Comparison of ENCODE assay signal across 8 cellular contexts in genomic region chr1:155061381-155062150, GRCh38. TPM values are rescaled to one million over a fixed set of nuclear protein-coding genes. Genes with fewer than 3 reads are reported as not detected.
A peak's percentile ranks its signal among the peaks of the same experiment; 100 is the strongest.
DNase-seq lines count a peak whose midpoint lies in the region; ATAC-seq lines count a peak whose summit lies in the region.

No MANE protein-coding gene starts in this region.

- no peaks in the 10 kb centered on the region for H3K9me3 Mint-ChIP-seq in activated CD8-positive, alpha-beta T cell treated with anti-CD3 and anti-CD28 coated beads, Interleukin-2, amount 10 ng/mL, durations not matched to agents 7 days and 5 days (ENCODE audit: insufficient read depth)

- no peak overlapping the region for H3K4ac ChIP-seq in mesendoderm (ENCODE audit: low read depth, low read length)

- no peak overlapping the region for H2BK15ac ChIP-seq in mesendoderm (replicated peaks; ENCODE audit: low read depth)

- no peak overlapping the region for H3K18ac ChIP-seq in mesendoderm (ENCODE audit: low read length)

- CTCF ChIA-PET in activated CD8-positive, alpha-beta T cell treated with anti-CD3 and anti-CD28 coated beads, Interleukin-2, amount 10 ng/mL, durations not matched to agents 7 days and 5 days (lab: Charles Lee): interaction anchor here (0.6 to 13.8 kb wide), 32 partner anchors 10 to 502 kb away, joined by 3 to 205 read pairs (median 4); partner anchors contain the start of genes ADAM15, CKS1B, EFNA3 and FLAD1

- no peak overlapping the region for H4K5ac ChIP-seq in mesendoderm (ENCODE audit: low read length)

- peaks cover 18% of the 10 kb centered on the region for H3K36me3 Mint-ChIP-seq in activated CD8-positive, alpha-beta T cell treated with anti-CD3 and anti-CD28 coated beads, Interleukin-2, amount 10 ng/mL, durations not matched to agents 7 days and 5 days (ENCODE audit: low read depth)

- peaks cover 11% of the 10 kb centered on the region for H3K4me1 ChIP-seq in HUES64 (ENCODE audit: insufficient read depth, low read length)
- H3K4me1 ChIP-seq in mesendoderm (ENCODE audit: control insufficient read depth, low read depth, low read length): peaks cover 2% of the 10 kb centered on the region

- H3K56ac ChIP-seq in mesendoderm (ENCODE audit: low read length): peak overlapping the region; percentile 42

- H3K23ac ChIP-seq in mesendoderm (ENCODE audit: low read length): no peak overlapping the region

- peak overlapping the region; percentile 82 for H3K4me3 ChIP-seq in HUES64 (ENCODE audit: low read length)
- no peak overlapping the region for H3K4me3 ChIP-seq in mesendoderm (ENCODE audit: low read length)

- H3K27ac ChIP-seq in HUES64 (ENCODE audit: low read depth, low read length) (no peak overlapping the region), mesendoderm (ENCODE audit: low read depth, low read length) (no peak overlapping the region)

- H2BK5ac ChIP-seq in mesendoderm (ENCODE audit: low read length): no peak overlapping the region

- no peaks in the 10 kb centered on the region for H3K27me3 Mint-ChIP-seq in activated CD8-positive, alpha-beta T cell treated with anti-CD3 and anti-CD28 coated beads, Interleukin-2, amount 10 ng/mL, durations not matched to agents 7 days and 5 days (ENCODE audit: low read depth)

- no peak overlapping the region for H4K8ac ChIP-seq in mesendoderm (ENCODE audit: low read depth, low read length)

- H2AK5ac ChIP-seq in mesendoderm (ENCODE audit: low read length): no peak overlapping the region

- ATAC-seq in activated CD8-positive, alpha-beta T cell treated with anti-CD3 and anti-CD28 coated beads, Interleukin-2, amount 10 ng/mL, durations not matched to agents 7 days and 5 days: peak; percentile 65

- peaks cover 5% of the 10 kb centered on the region for H3K79me1 ChIP-seq in mesendoderm (ENCODE audit: low read length)

- H3K4me2 ChIP-seq in mesendoderm (ENCODE audit: low read length): peak overlapping the region; percentile 25

- H2BK120ac ChIP-seq in mesendoderm (ENCODE audit: low read depth, low read length): no peak overlapping the region

- H3K36me3 ChIP-seq in HUES64 (ENCODE audit: insufficient read depth, low read length) (peaks cover 5% of the 10 kb centered on the region), mesendoderm (ENCODE audit: control insufficient read depth, insufficient read depth, low read length) (no peaks in the 10 kb centered on the region)

- H3K4me1 Mint-ChIP-seq in activated CD8-positive, alpha-beta T cell treated with anti-CD3 and anti-CD28 coated beads, Interleukin-2, amount 10 ng/mL, durations not matched to agents 7 days and 5 days (ENCODE audit: low read depth): peaks cover 36% of the 10 kb centered on the region

- 28% methylated on average over 21 of the region's 21 CpGs for WGBS in HUES64
- no CpG with 5 or more reads among the region's 21 CpGs for WGBS in mesendoderm (ENCODE audit: extremely low coverage, insufficient coverage, low lambda C conversion rate)

- no peak overlapping the region for H3K9ac ChIP-seq in HUES64 (ENCODE audit: low read depth, low read length)
- H3K9ac ChIP-seq in mesendoderm (ENCODE audit: low read length): no peak overlapping the region

- peak overlapping the region; percentile 34 for H3K27ac Mint-ChIP-seq in activated CD8-positive, alpha-beta T cell treated with anti-CD3 and anti-CD28 coated beads, Interleukin-2, amount 10 ng/mL, durations not matched to agents 7 days and 5 days

- POLR2A ChIA-PET in activated CD8-positive, alpha-beta T cell treated with anti-CD3 and anti-CD28 coated beads, Interleukin-2, amount 10 ng/mL, durations not matched to agents 7 days and 5 days (lab: Charles Lee): interaction anchor here (0.8 to 1.1 kb wide), 3 partner anchors 16 to 124 kb away, joined by 3 read pairs; no protein-coding TSS in a partner anchor

- no peak overlapping the region for H3K4me3 Mint-ChIP-seq in activated CD8-positive, alpha-beta T cell treated with anti-CD3 and anti-CD28 coated beads, Interleukin-2, amount 10 ng/mL, durations not matched to agents 7 days and 5 days

- H3K27me3 ChIP-seq in HUES64 (ENCODE audit: insufficient read depth, low read length) (peaks cover 6% of the 10 kb centered on the region), mesendoderm (ENCODE audit: insufficient read depth, low read length, poor library complexity) (no peaks in the 10 kb centered on the region)

- DNase-seq in SIG-M5 treated with dmso at 0.1 percent for 504 hours (lab: John Stamatoyannopoulos, UW; ENCODE audit: unreplicated experiment) (peak; percentile 81), SIG-M5 (lab: John Stamatoyannopoulos, UW) (no peak), NK-92 (lab: John Stamatoyannopoulos, UW; ENCODE audit: unreplicated experiment) (peak; percentile 41), mesendoderm (peak; percentile 90)
- DNase-seq in activated CD8-positive, alpha-beta T cell treated with anti-CD3 and anti-CD28 coated beads, Interleukin-2, amount 10 ng/mL, durations not matched to agents 7 days and 5 days: peak; percentile 96
- peak; percentile 92 for DNase-seq in effector CD8-positive, alpha-beta T cell (lab: John Stamatoyannopoulos, UW)
- peak; percentile 91 to 94 for DNase-seq in stimulated activated CD8-positive, alpha-beta memory T cell treated with anti-CD3 and anti-CD28 coated beads, Interleukin-2, amount 100 ng/mL, for 1 hour (ENCODE audit: low read depth in 2 of 2)

- no peaks in the 10 kb centered on the region for H3K9me3 ChIP-seq in HUES64 (ENCODE audit: insufficient read depth, low read depth, low read length)

- no peaks in the 10 kb centered on the region for H3K79me2 ChIP-seq in mesendoderm (ENCODE audit: control insufficient read depth, insufficient read depth, low read length)

RNA-seq across cellular contexts. Expression of gene EFNA4, which starts 2.0 kb away (rescaled TPM):
- 23.3 TPM for polyA plus RNA-seq in HUES64 (2013, experiment 1 of 2)
- polyA plus RNA-seq in HUES64 (2013, experiment 2 of 2): 23.0 TPM
- total RNA-seq in activated CD8-positive, alpha-beta T cell treated with anti-CD3 and anti-CD28 coated beads, Interleukin-2, amount 10 ng/mL, durations not matched to agents 7 days and 5 days: 1 to 10 TPM; 7.8 to 9.7 TPM
- 16.0 TPM for polyA plus RNA-seq in mesendoderm (2013, experiment 1 of 2)
- polyA plus RNA-seq in mesendoderm (2013, experiment 2 of 2): 14.9 TPM

RNA-seq across cellular contexts. Expression of gene ADAM15, which starts 10.4 kb away (rescaled TPM):
- polyA plus RNA-seq in HUES64 (2013, experiment 1 of 2): 15.1 TPM
- 20.0 TPM for polyA plus RNA-seq in HUES64 (2013, experiment 2 of 2)
- 10 to 100 TPM; 29.7 to 29.8 TPM for total RNA-seq in activated CD8-positive, alpha-beta T cell treated with anti-CD3 and anti-CD28 coated beads, Interleukin-2, amount 10 ng/mL, durations not matched to agents 7 days and 5 days
- 12.2 TPM for polyA plus RNA-seq in mesendoderm (2013, experiment 1 of 2)
- polyA plus RNA-seq in mesendoderm (2013, experiment 2 of 2): 12.2 TPM

RNA-seq across cellular contexts. Expression of gene EFNA3, which starts 17.1 kb away (rescaled TPM):
- polyA plus RNA-seq in HUES64 (2013, experiment 1 of 2): 4.6 TPM
- 7.0 TPM for polyA plus RNA-seq in HUES64 (2013, experiment 2 of 2)
- 1 to 10 TPM; 3.8 to 5.5 TPM for total RNA-seq in activated CD8-positive, alpha-beta T cell treated with anti-CD3 and anti-CD28 coated beads, Interleukin-2, amount 10 ng/mL, durations not matched to agents 7 days and 5 days
- 11.2 TPM for polyA plus RNA-seq in mesendoderm (2013, experiment 1 of 2)
- 10.3 TPM for polyA plus RNA-seq in mesendoderm (2013, experiment 2 of 2)

RNA-seq across cellular contexts. Expression of gene DCST1, which starts 27.9 kb away (rescaled TPM):
- polyA plus RNA-seq in HUES64 (2013, experiment 1 of 2): not detected
- not detected for polyA plus RNA-seq in HUES64 (2013, experiment 2 of 2)
- not detected for total RNA-seq in activated CD8-positive, alpha-beta T cell treated with anti-CD3 and anti-CD28 coated beads, Interleukin-2, amount 10 ng/mL, durations not matched to agents 7 days and 5 days
- not detected for polyA plus RNA-seq in mesendoderm (2013, experiment 1 of 2)
- polyA plus RNA-seq in mesendoderm (2013, experiment 2 of 2): not detected

RNA-seq across cellular contexts. Expression of gene DCST2, which starts 28.0 kb away (rescaled TPM):
- polyA plus RNA-seq in HUES64 (2013, experiment 1 of 2): not detected
- 0.51 TPM for polyA plus RNA-seq in HUES64 (2013, experiment 2 of 2)
- under 1 TPM; 0.24 to 0.37 TPM for total RNA-seq in activated CD8-positive, alpha-beta T cell treated with anti-CD3 and anti-CD28 coated beads, Interleukin-2, amount 10 ng/mL, durations not matched to agents 7 days and 5 days
- 0.03 TPM for polyA plus RNA-seq in mesendoderm (2013, experiment 1 of 2)
- polyA plus RNA-seq in mesendoderm (2013, experiment 2 of 2): 0.03 TPM
